23 cellular contexts compared by ENCODE assay signal in genomic region chr19:33268162-33268991, GRCh38. TPM values are rescaled to one million over a fixed set of nuclear protein-coding genes. Genes with fewer than 3 reads are reported as not detected.
DNase-seq lines count a peak whose midpoint lies in the region; ATAC-seq lines count a peak whose summit lies in the region.
"Had no signal": no experiment of that assay in that cellular context is flagged by ENCODE, and none has a peak within 500 bp of the region (broad histone marks: within the 10 kb centered on the region; RNA-seq: fewer than 3 reads in every experiment).

No MANE protein-coding gene starts in this region.

- peak; percentile 37 for DNase-seq in GF-D8 (lab: John Stamatoyannopoulos, UW)
- peak; percentile 83 for DNase-seq in MV-4-11 (lab: John Stamatoyannopoulos, UW)
- no peak for DNase-seq in naive thymus-derived CD4-positive, alpha-beta T cell
- DNase-seq in NCI-H2029 treated with DMSO at 0.1 percent for 48 hours (lab: John Stamatoyannopoulos, UW), result no peak
- no peak for DNase-seq in mesenteric fat pad (ENCODE audit: low spot score)
- DNase-seq in HuH-7.5 (ENCODE audit: low spot score), result no peak
- no peak for DNase-seq in NCI-H146 (lab: John Stamatoyannopoulos, UW)
- DNase-seq: activated CD4-positive, alpha-beta memory T cell treated with anti-CD3 and anti-CD28 coated beads, Interleukin-2, amount 10 ng/mL, durations not matched to agents 7 days and 5 days; activated T-cell treated with anti-CD3 and anti-CD28 coated beads, Interleukin-2, amount 50 U/mL, for 4 hours; COR-L47; EL; NCI-H1105 treated with DMSO at 0.1 percent for 48 hours; NCI-H2171 treated with DMSO at 0.1 percent for 48 hours; NCI-H774; stimulated activated CD4-positive, alpha-beta T cell treated with anti-CD3 and anti-CD28 coated beads, Interleukin-4, amount 100 ng/mL, for 24 hours; uterus; WERI-Rb-1 had no signal

- peak; percentile 62 for ATAC-seq in naive thymus-derived CD4-positive, alpha-beta T cell
- ATAC-seq: activated naive CD4-positive, alpha-beta T cell treated with anti-CD3 and anti-CD28 coated beads, Interleukin-2, amount 50 U/mL, for 72 hours; activated T-cell treated with anti-CD3 and anti-CD28 coated beads, Interleukin-2, amount 50 U/mL, for 4 hours; gastroesophageal sphincter had no signal

- H3K9me3 ChIP-seq in naive thymus-derived CD4-positive, alpha-beta T cell (ENCODE audit: control insufficient read depth in 2 of 3, low read length in 3 of 3), result no peaks in the 10 kb centered on the region
- H3K9me3 ChIP-seq: gastroesophageal sphincter, uterus had no signal

- intact Hi-C loops in dendritic cell treated with granulocyte-macrophage colony-stimulating factor and Interleukin-4, amounts not matched to agents 40 ng/mL and 50 ng/mL, for 4 days (cut with micrococcal nuclease), result loop anchor here (1.0 kb wide), 1 partner anchor 9 kb away; no protein-coding TSS in a partner anchor
- intact Hi-C loops in naive thymus-derived CD4-positive, alpha-beta T cell (cut with micrococcal nuclease), result no loop called here

- POLR2A ChIA-PET in naive thymus-derived CD4-positive, alpha-beta T cell (lab: Charles Lee), result interaction anchor here (0.7 kb wide), 1 partner anchor 10 kb away, joined by 3 read pairs; no protein-coding TSS in a partner anchor

- peaks cover 94% of the 10 kb centered on the region for H3K4me1 Mint-ChIP-seq in dendritic cell treated with granulocyte-macrophage colony-stimulating factor and Interleukin-4, amounts not matched to agents 40 ng/mL and 50 ng/mL, for 4 days (ENCODE audit: low read depth)
- H3K4me1 Mint-ChIP-seq in naive thymus-derived CD4-positive, alpha-beta T cell, result peaks cover 0 to 3% (median 0%) of the 10 kb centered on the region in 7 donors

- H3K4me3 ChIP-seq in naive thymus-derived CD4-positive, alpha-beta T cell (ENCODE audit: low read length), result no peak overlapping the region
- H3K4me3 ChIP-seq: gastroesophageal sphincter, uterus had no signal

- peak overlapping the region; percentile 61 for H3K4me3 Mint-ChIP-seq in dendritic cell treated with granulocyte-macrophage colony-stimulating factor and Interleukin-4, amounts not matched to agents 40 ng/mL and 50 ng/mL, for 4 days
- no peak overlapping the region for H3K4me3 Mint-ChIP-seq in naive thymus-derived CD4-positive, alpha-beta T cell
- H3K4me3 Mint-ChIP-seq: activated CD4-positive, alpha-beta memory T cell treated with anti-CD3 and anti-CD28 coated beads, Interleukin-2, amount 10 ng/mL, durations not matched to agents 7 days and 5 days; activated T-cell treated with anti-CD3 and anti-CD28 coated beads, Interleukin-2, amount 50 U/mL, for 4 hours; brain had no signal

- H3K27ac Mint-ChIP-seq in dendritic cell treated with granulocyte-macrophage colony-stimulating factor and Interleukin-4, amounts not matched to agents 40 ng/mL and 50 ng/mL, for 4 days, result peak overlapping the region; percentile 99
- H3K27ac Mint-ChIP-seq in naive thymus-derived CD4-positive, alpha-beta T cell, result no peak overlapping the region
- H3K27ac Mint-ChIP-seq: activated CD4-positive, alpha-beta memory T cell treated with anti-CD3 and anti-CD28 coated beads, Interleukin-2, amount 10 ng/mL, durations not matched to agents 7 days and 5 days; activated naive CD4-positive, alpha-beta T cell treated with anti-CD3 and anti-CD28 coated beads, Interleukin-2, amount 50 U/mL, for 72 hours; brain had no signal

- no peaks in the 10 kb centered on the region for H3K9me3 Mint-ChIP-seq in dendritic cell treated with granulocyte-macrophage colony-stimulating factor and Interleukin-4, amounts not matched to agents 40 ng/mL and 50 ng/mL, for 4 days
- H3K9me3 Mint-ChIP-seq in naive thymus-derived CD4-positive, alpha-beta T cell, result no peaks in the 10 kb centered on the region
- H3K9me3 Mint-ChIP-seq: activated CD4-positive, alpha-beta memory T cell treated with anti-CD3 and anti-CD28 coated beads, Interleukin-2, amount 10 ng/mL, durations not matched to agents 7 days and 5 days; activated naive CD4-positive, alpha-beta T cell treated with anti-CD3 and anti-CD28 coated beads, Interleukin-2, amount 50 U/mL, for 72 hours; activated T-cell treated with anti-CD3 and anti-CD28 coated beads, Interleukin-2, amount 50 U/mL, for 4 hours had no signal

- H3K27me3 ChIP-seq in naive thymus-derived CD4-positive, alpha-beta T cell (ENCODE audit: control insufficient read depth in 2 of 2, insufficient read depth in 2 of 2, low read length in 2 of 2), result no peaks in the 10 kb centered on the region
- H3K27me3 ChIP-seq: uterus had no signal

- H3K27ac ChIP-seq in naive thymus-derived CD4-positive, alpha-beta T cell (ENCODE audit: low read depth, low read length), result no peak overlapping the region
- H3K27ac ChIP-seq: gastroesophageal sphincter, uterus, WERI-Rb-1 had no signal

- no peaks in the 10 kb centered on the region for H3K4me1 ChIP-seq in naive thymus-derived CD4-positive, alpha-beta T cell (ENCODE audit: control insufficient read depth in 2 of 2, insufficient read depth in 2 of 2, low read length in 2 of 2)

- H3K36me3 Mint-ChIP-seq in dendritic cell treated with granulocyte-macrophage colony-stimulating factor and Interleukin-4, amounts not matched to agents 40 ng/mL and 50 ng/mL, for 4 days (ENCODE audit: low read depth), result no peaks in the 10 kb centered on the region
- no peaks in the 10 kb centered on the region for H3K36me3 Mint-ChIP-seq in naive thymus-derived CD4-positive, alpha-beta T cell
- H3K36me3 Mint-ChIP-seq: activated naive CD4-positive, alpha-beta T cell treated with anti-CD3 and anti-CD28 coated beads, Interleukin-2, amount 50 U/mL, for 72 hours; brain had no signal

- no peaks in the 10 kb centered on the region for H3K27me3 Mint-ChIP-seq in dendritic cell treated with granulocyte-macrophage colony-stimulating factor and Interleukin-4, amounts not matched to agents 40 ng/mL and 50 ng/mL, for 4 days
- H3K27me3 Mint-ChIP-seq in naive thymus-derived CD4-positive, alpha-beta T cell, result peaks cover 0 to 9% (median 4%) of the 10 kb centered on the region in 5 donors

- CTCF ChIA-PET in naive thymus-derived CD4-positive, alpha-beta T cell (lab: Charles Lee), result no interaction called here

- H3K36me3 ChIP-seq in naive thymus-derived CD4-positive, alpha-beta T cell (ENCODE audit: control insufficient read depth in 2 of 3, insufficient read depth in 3 of 3, low read length in 3 of 3), result no peaks in the 10 kb centered on the region
- H3K36me3 ChIP-seq: gastroesophageal sphincter, uterus, WERI-Rb-1 had no signal

RNA-seq across cellular contexts. Expression of gene CEBPA, which starts 34.0 kb away (rescaled TPM):
- total RNA-seq in naive thymus-derived CD4-positive, alpha-beta T cell, result 10 to 100 TPM in 1 of 5 experiments, 1 to 10 TPM in 3, under 1 TPM in 1; 0.22 to 26.2 (median 1.9) TPM
- not detected for polyA plus RNA-seq in naive thymus-derived CD4-positive, alpha-beta T cell
- total RNA-seq in mesenteric fat pad, result 263 TPM

RNA-seq across cellular contexts. Expression of gene SLC7A10, which starts 42.7 kb away (rescaled TPM):
- total RNA-seq in naive thymus-derived CD4-positive, alpha-beta T cell, result not detected
- polyA plus RNA-seq in naive thymus-derived CD4-positive, alpha-beta T cell, result not detected
- 24.2 TPM for total RNA-seq in mesenteric fat pad
- total RNA-seq: activated CD4-positive, alpha-beta memory T cell treated with anti-CD3 and anti-CD28 coated beads, Interleukin-2, amount 10 ng/mL, durations not matched to agents 7 days and 5 days; activated naive CD4-positive, alpha-beta T cell treated with anti-CD3 and anti-CD28 coated beads, Interleukin-2, amount 50 U/mL, for 72 hours; activated T-cell treated with anti-CD3 and anti-CD28 coated beads, Interleukin-2, amount 50 U/mL, for 4 hours; gastroesophageal sphincter; H4; osteocyte; uterus had no signal

Comparison
In these comparisons a context has a peak if more than half of its experiments do, and no peak if none do; other contexts are left out.
1. DNase-seq: peak in GF-D8 (single experiment) and MV-4-11 (single experiment); none in naive thymus-derived CD4-positive, alpha-beta T cell (0 of 9), NCI-H2029 treated with DMSO at 0.1 percent for 48 hours (single experiment), mesenteric fat pad (single experiment), HuH-7.5 (single experiment) and NCI-H146 (single experiment).
2. RNA of gene SLC7A10, which starts 42.7 kb away (total RNA-seq): 24.2 TPM in mesenteric fat pad (single experiment); not detected in naive thymus-derived CD4-positive, alpha-beta T cell; every median in the first group is over 10 times any median in the second.